Comparison of ENCODE assay signal across 18 cellular contexts in genomic region chr1:76314730-76315129, GRCh38.
DNase-seq lines count a peak whose midpoint lies in the region; ATAC-seq, FAIRE-seq and TF ChIP-seq lines count a peak whose summit lies in the region.
"Had no signal": no experiment of that assay in that cellular context is flagged by ENCODE, and none has a peak within 500 bp of the region (broad histone marks: within the 10 kb centered on the region; RNA-seq: fewer than 3 reads in every experiment).

No MANE protein-coding gene starts in this region.

- ATAC-seq in SK-N-SH treated with all-trans-retinoic acid at 6 μM for 48 hours (peak; percentile 97), left lung (peak; percentile 26)
- ATAC-seq: A549 had no signal

- no peak overlapping the region for H3K4me3 ChIP-seq in choroid plexus epithelial cell (ENCODE audit: low read depth, low read length)
- no peak overlapping the region for H3K4me3 ChIP-seq in left lung
- H3K4me3 ChIP-seq in WERI-Rb-1 (ENCODE audit: low read depth, low read length), result no peak overlapping the region
- H3K4me3 ChIP-seq: A549, GM23248 had no signal

- H3K36me3 ChIP-seq in left lung, result no peaks in the 10 kb centered on the region
- H3K36me3 ChIP-seq in WERI-Rb-1, result no peaks in the 10 kb centered on the region
- H3K36me3 ChIP-seq: BE2C had no signal

- DNase-seq in choroid plexus epithelial cell (ENCODE audit: low read depth) (peak; percentile 32), left lung (no peak), urothelium cell line (ENCODE audit: low spot score) (peak; percentile 37), NCI-H187 treated with DMSO at 0.1 percent for 48 hours (lab: John Stamatoyannopoulos, UW) (no peak), NOMO-1 treated with DMSO at 0.1 percent for 48 hours (lab: John Stamatoyannopoulos, UW; ENCODE audit: unreplicated experiment) (no peak), WERI-Rb-1 (no peak)
- DNase-seq: BE2C; CD4-positive, alpha-beta memory T cell; DMS79 treated with DMSO at 0.1 percent for 48 hours; EL; GM23248; H7 had no signal

- H3K27me3 ChIP-seq in left lung, result no peaks in the 10 kb centered on the region
- no peaks in the 10 kb centered on the region for H3K27me3 ChIP-seq in WERI-Rb-1 (ENCODE audit: insufficient read depth, low read depth, severe bottlenecking)
- H3K27me3 ChIP-seq: BE2C had no signal

- no peaks in the 10 kb centered on the region for H3K4me1 ChIP-seq in left lung
- H3K4me1 ChIP-seq: A549, BE2C had no signal

- no peak for TF ChIP-seq CTCF in choroid plexus epithelial cell (conservative IDR thresholded peaks at IDR 0.05; ENCODE audit: low read depth, low read length)
- no peak for TF ChIP-seq CTCF in left lung (IDR thresholded peaks at IDR 0.05)
- TF ChIP-seq CTCF in WERI-Rb-1 (IDR thresholded peaks at IDR 0.05; ENCODE audit: low read depth, low read length), result no peak

- intact Hi-C loops in left lung (cut with DNase I), result no loop called here

- no peak for FAIRE-seq in urothelium cell line (lab: Jason Lieb, UNC)
- FAIRE-seq: A549, G401.6, GM12892, GM19239 had no signal

- no peak overlapping the region for H3K27ac ChIP-seq in left lung
- no peak overlapping the region for H3K27ac ChIP-seq in WERI-Rb-1
- H3K27ac ChIP-seq: A549, C4-2B, GM23248 had no signal

- H3K9me3 ChIP-seq in left lung (no peaks in the 10 kb centered on the region), WERI-Rb-1 (ENCODE audit: severe bottlenecking) (peaks cover 2% of the 10 kb centered on the region)
- H3K9me3 ChIP-seq: A549, BE2C had no signal

TF ChIP-seq in SK-N-SH treated with all-trans-retinoic acid at 6 μM for 48 hours, 23 proteins besides CTCF, POLR2A, EP300 and RAD21:
- TF ChIP-seq TOX (CRISPR knock-in tag; IDR thresholded peaks at IDR 0.05; ENCODE audit: borderline replicate concordance) (no peak), CSDC2 (CRISPR knock-in tag; IDR thresholded peaks at IDR 0.05) (no peak; the same call in 1 of the 2 replicates), ZFP30 (CRISPR knock-in tag; IDR thresholded peaks at IDR 0.05) (no peak), GLIS3 (CRISPR knock-in tag; IDR thresholded peaks at IDR 0.05) (no peak), ISL1 (CRISPR knock-in tag; IDR thresholded peaks at IDR 0.05) (peak; percentile 59)
TF ChIP-seq in SK-N-SH treated with all-trans-retinoic acid at 6 μM for 48 hours: peak in this region for 1.

Comparison
In these comparisons a context has a peak if more than half of its experiments do, and no peak if none do; other contexts are left out.
1. DNase-seq: peak in choroid plexus epithelial cell (single experiment) and urothelium cell line (single experiment); none in left lung (0 of 2), NCI-H187 treated with DMSO at 0.1 percent for 48 hours (single experiment), NOMO-1 treated with DMSO at 0.1 percent for 48 hours (single experiment) and WERI-Rb-1 (single experiment).